ENCODE assay signal across 21 cellular contexts in the genomic region with DNA sequence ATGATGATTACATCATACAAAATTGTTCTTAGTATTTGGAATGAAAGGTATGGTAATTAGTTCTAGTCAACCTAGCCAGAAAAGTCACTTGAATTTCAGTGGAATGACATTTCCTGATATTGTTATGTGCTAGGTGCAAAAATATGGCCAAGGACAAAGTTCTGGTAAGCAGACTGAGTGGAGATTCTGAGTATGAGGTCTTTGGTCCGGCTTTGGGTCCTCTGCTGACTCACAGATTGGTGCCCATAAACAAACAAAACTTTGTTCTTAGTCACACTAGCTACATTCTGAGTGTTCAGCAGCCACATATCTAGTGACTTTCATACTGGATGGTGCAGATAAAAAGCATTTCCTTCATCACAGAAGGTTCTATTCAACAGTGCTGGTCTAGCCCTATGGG.
"Had no signal": no experiment of that assay in that cellular context is flagged by ENCODE, and none has a peak within 500 bp of the region (broad histone marks: within the 10 kb centered on the region; RNA-seq: fewer than 3 reads in every experiment).

No MANE protein-coding gene starts in this region.

- ATAC-seq: Panc1, SK-N-SH treated with all-trans-retinoic acid at 6 μM for 48 hours had no signal

- H3K9ac ChIP-seq: KMS-11 had no signal

- DNase-seq: IMR-90, Kasumi-1, MM.1S, NCI-H1092 treated with DMSO at 0.1 percent for 48 hours, NCI-H1436, NCI-H187, NCI-H2029, NCI-H2081 treated with DMSO at 0.1 percent for 48 hours, NCI-H2171, NCI-H226, NCI-H446, NCI-H510A, NCI-H524 treated with DMSO at 0.1 percent for 48 hours, NCI-H69, NCI-H774, SHP77 had no signal

- H3K4me2 ChIP-seq: KMS-11 had no signal

- H3K27ac ChIP-seq: HL-60, KMS-11, RWPE1 had no signal
